9 cellular contexts compared by ENCODE assay signal in the genomic region with DNA sequence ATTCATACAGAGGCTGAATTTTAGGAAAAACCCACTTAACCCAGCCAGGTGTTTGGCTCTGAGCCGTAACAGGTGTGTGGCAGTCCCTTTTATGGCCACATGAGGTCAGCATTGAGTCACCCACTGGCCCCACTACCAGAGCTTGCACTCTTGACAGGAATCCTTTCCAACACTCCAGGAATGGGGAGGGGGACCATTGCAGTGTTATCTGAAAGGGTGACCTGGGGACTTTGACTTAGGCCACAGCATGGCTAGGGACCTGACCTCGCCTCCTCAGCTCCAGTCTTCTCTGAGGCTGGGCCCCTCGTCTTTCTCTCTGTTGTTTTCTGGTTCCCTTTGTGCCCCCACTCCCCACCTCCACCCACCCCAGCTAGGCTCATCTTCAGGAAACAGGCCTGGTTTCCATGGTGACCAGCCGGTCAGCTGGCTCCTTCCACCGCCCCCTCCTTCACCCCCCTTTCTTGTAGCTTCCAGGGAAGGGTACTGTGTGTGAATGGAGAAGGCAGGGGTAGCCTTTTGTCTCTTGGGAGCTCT. TPM values are rescaled to one million over a fixed set of nuclear protein-coding genes. Genes with fewer than 3 reads are reported as not detected.
DNase-seq lines count a peak whose midpoint lies in the region; ATAC-seq and TF ChIP-seq lines count a peak whose summit lies in the region.
"Had no signal": no experiment of that assay in that cellular context is flagged by ENCODE, and none has a peak within 500 bp of the region (broad histone marks: within the 10 kb centered on the region; RNA-seq: fewer than 3 reads in every experiment).

No MANE protein-coding gene starts in this region.

- no peak overlapping the region for H3K4me2 ChIP-seq in PC-3 (ENCODE audit: low read length)

- no TSS peak for BruUV-seq in PC-3 (replicated peaks; lab: Mats Ljungman, UMichigan)

- H3K4me1 Mint-ChIP-seq in activated naive CD8-positive, alpha-beta T cell treated with anti-CD3 and anti-CD28 coated beads for 36 hours = peaks cover 35% of the 10 kb centered on the region

- H3K27me3 ChIP-seq in PC-3 (ENCODE audit: low read length) = peaks cover 33% of the 10 kb centered on the region

- H3K27me3 Mint-ChIP-seq in activated naive CD8-positive, alpha-beta T cell treated with anti-CD3 and anti-CD28 coated beads for 36 hours = peaks cover 46% of the 10 kb centered on the region

- CTCF ChIA-PET in PC-3 (lab: Charles Lee) = interaction anchor here (0.6 to 1.9 kb wide), 3 partner anchors 45 to 169 kb away, joined by 3 to 7 read pairs (median 4); a partner anchor contains a TSS

- DNase-seq in COR-L47 (lab: John Stamatoyannopoulos, UW) (peak; percentile 63), HK-2 (ENCODE audit: unreplicated experiment) (peak; percentile 56), PC-3 (peak; percentile 76), hypothalamus (lab: John Stamatoyannopoulos, UW) (peak in 33 of 51 donors; percentile 15 to 64 (median 42))
- DNase-seq in activated naive CD8-positive, alpha-beta T cell treated with anti-CD3 and anti-CD28 coated beads for 36 hours = peak; percentile 49
- DNase-seq in stimulated activated CD4-positive, alpha-beta T cell treated with anti-CD3 and anti-CD28 coated beads, Interleukin-12 subunit alpha, Interleukin-12 subunit beta, amount 100 ng/mL, for 48 hours (ENCODE audit: low read depth in 2 of 3, low spot score in 1 of 3) = peak; percentile 40 to 69 (median 40)

- no peak overlapping the region for H3K4me3 Mint-ChIP-seq in activated naive CD8-positive, alpha-beta T cell treated with anti-CD3 and anti-CD28 coated beads for 36 hours

- H3K9ac ChIP-seq in PC-3 (ENCODE audit: low read length) = no peak overlapping the region

- H3K27ac ChIP-seq in PC-3 (ENCODE audit: low read length) = no peak overlapping the region

- no peaks in the 10 kb centered on the region for H3K36me3 ChIP-seq in PC-3 (ENCODE audit: low read depth, low read length)

- intact Hi-C loops in PC-3 (cut with micrococcal nuclease) = loop anchor here (1.0 to 5.0 kb wide), 2 partner anchors 34 to 70 kb away; no protein-coding TSS in a partner anchor

- POLR2A ChIA-PET in PC-3 (lab: Charles Lee; ENCODE audit: unreplicated experiment) = interaction anchor here (0.6 kb wide), 1 partner anchor 45 kb away, joined by 5 read pairs; a partner anchor contains a TSS

- no peaks in the 10 kb centered on the region for H3F3A ChIP-seq in PC-3 (ENCODE audit: low read length, unreplicated experiment)

- no peaks in the 10 kb centered on the region for H3K9me3 ChIP-seq in PC-3 (ENCODE audit: low read length)

- H4K20me1 ChIP-seq in PC-3 (ENCODE audit: low read length) = no peaks in the 10 kb centered on the region

- H3K9me3 Mint-ChIP-seq in activated naive CD8-positive, alpha-beta T cell treated with anti-CD3 and anti-CD28 coated beads for 36 hours = no peaks in the 10 kb centered on the region

- H3K79me2 ChIP-seq in PC-3 (ENCODE audit: low read length) = peaks cover 17% of the 10 kb centered on the region

- H2AFZ ChIP-seq in PC-3 (ENCODE audit: low read length) = no peak overlapping the region

- peaks cover 14% of the 10 kb centered on the region for H3K36me3 Mint-ChIP-seq in activated naive CD8-positive, alpha-beta T cell treated with anti-CD3 and anti-CD28 coated beads for 36 hours

- peak; percentile 95 for TF ChIP-seq CTCF in PC-3 (conservative IDR thresholded peaks at IDR 0.05; ENCODE audit: low read depth, low read length)

- H3K9me2 ChIP-seq in PC-3 (replicated peaks; ENCODE audit: low read length) = no peaks in the 10 kb centered on the region

- peaks cover 16% of the 10 kb centered on the region for H3K4me1 ChIP-seq in PC-3 (ENCODE audit: insufficient read depth, low read length)

- no peak overlapping the region for H3K27ac Mint-ChIP-seq in activated naive CD8-positive, alpha-beta T cell treated with anti-CD3 and anti-CD28 coated beads for 36 hours

- no peak for ATAC-seq in PC-3
- ATAC-seq in HG02623 (IDR thresholded peaks at IDR 0.05; ENCODE audit: unreplicated experiment) = no peak
- no peak for ATAC-seq in HG03460 (IDR thresholded peaks at IDR 0.05; ENCODE audit: unreplicated experiment)

- no peak overlapping the region for H3K4me3 ChIP-seq in PC-3 (ENCODE audit: low read length)

RNA-seq across cellular contexts. Expression of a gene that starts 2.1 kb away (rescaled TPM):
- total RNA-seq in PC-3 (2014; rRNA removed) = not detected in 2 replicates
- total RNA-seq in activated naive CD8-positive, alpha-beta T cell treated with anti-CD3 and anti-CD28 coated beads for 36 hours = not detected
- total RNA-seq: T-helper 1 cell treated with Interleukin-12 subunit alpha and Interleukin-12 subunit beta and Interleukin-4 antibody, amounts not matched to agents 30 ng/mL and 1 ng/mL, for 36 hours had no signal

RNA-seq across cellular contexts. Expression of a gene that starts 2.8 kb away (rescaled TPM):
- 7.4 and 28.7 TPM in 2 replicates for total RNA-seq in PC-3 (2014; rRNA removed)
- total RNA-seq in activated naive CD8-positive, alpha-beta T cell treated with anti-CD3 and anti-CD28 coated beads for 36 hours = 10 to 100 TPM; 22.7 to 24.8 TPM

RNA-seq across cellular contexts. Expression of a gene that starts 10.8 kb away (rescaled TPM):
- 90.6 and 109 TPM in 2 replicates for total RNA-seq in PC-3 (2014; rRNA removed)
- total RNA-seq in activated naive CD8-positive, alpha-beta T cell treated with anti-CD3 and anti-CD28 coated beads for 36 hours = 10 to 100 TPM; 22.8 to 24.9 TPM

RNA-seq across cellular contexts. Expression of a gene that starts 21.3 kb away (rescaled TPM):
- 1,280 and 1,322 TPM in 2 replicates for total RNA-seq in PC-3 (2014; rRNA removed)
- total RNA-seq in activated naive CD8-positive, alpha-beta T cell treated with anti-CD3 and anti-CD28 coated beads for 36 hours = 1,000 to 10,000 TPM; 2,498 to 2,524 TPM

RNA-seq across cellular contexts. Expression of a gene that starts 44.8 kb away (rescaled TPM):
- 54.7 and 60.4 TPM in 2 replicates for total RNA-seq in PC-3 (2014; rRNA removed)
- 100 to 1,000 TPM in 1 of 2 experiments, 10 to 100 TPM in 1; 92.5 to 102 TPM for total RNA-seq in activated naive CD8-positive, alpha-beta T cell treated with anti-CD3 and anti-CD28 coated beads for 36 hours
